Comparison of ENCODE assay signal across 27 cellular contexts in the genomic region with DNA sequence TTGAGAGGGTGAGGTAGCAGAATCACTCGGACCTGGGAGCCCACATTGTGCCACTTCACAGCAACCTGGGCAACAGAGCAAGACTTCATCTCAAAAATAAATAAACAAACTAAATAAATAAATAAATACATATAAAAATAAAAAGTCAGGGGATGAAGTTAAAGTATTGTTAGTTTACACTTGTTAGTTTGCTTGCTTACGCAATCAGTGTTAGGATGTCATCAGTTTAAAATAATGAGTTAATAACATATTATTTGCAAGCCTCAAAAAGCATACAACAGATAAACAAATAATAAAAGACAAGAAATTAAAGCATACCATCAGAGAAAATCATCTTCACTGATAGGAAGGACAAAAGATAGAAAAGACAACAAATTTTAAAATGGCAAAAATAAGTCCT.
"Had no signal": no experiment of that assay in that cellular context is flagged by ENCODE, and none has a peak within 500 bp of the region (broad histone marks: within the 10 kb centered on the region; RNA-seq: fewer than 3 reads in every experiment).

No MANE protein-coding gene starts in this region.

- ATAC-seq: stimulated activated effector memory CD8-positive, alpha-beta T cell treated with anti-CD3 and anti-CD28 coated beads, Interleukin-12 subunit alpha, Interleukin-12 subunit beta, amount 100 ng/mL, for 72 hours; stimulated activated memory B cell treated with anti-CD40 and anti-IgM and Interleukin-4, amounts not matched to agents 10 μg/mL and 1 μg/mL and 100 μg/mL, for 72 hours; stimulated activated naive B cell treated with anti-CD40 and anti-IgM and Interleukin-4, amounts not matched to agents 10 μg/mL and 1 μg/mL and 100 μg/mL, for 72 hours; stimulated activated naive CD8-positive, alpha-beta T cell treated with anti-CD3 and anti-CD28 coated beads, Interleukin-15, amount 100 ng/mL, for 72 hours; stimulated activated naive CD8-positive, alpha-beta T cell treated with anti-CD3 and anti-CD28 coated beads, Interleukin-15, Interleukin-2, amounts not matched to agents 100 U/mL and 50 U/mL, for 24 hours; upper lobe of right lung had no signal

- FAIRE-seq: urothelium cell line had no signal

- H3K4me3 ChIP-seq: stomach, suprapubic skin, testis, thoracic aorta, thyroid gland, tibial artery, tibial nerve, transverse colon, upper lobe of left lung, upper lobe of right lung, uterus, vagina had no signal

- H3K36me3 ChIP-seq: stomach, suprapubic skin, thoracic aorta, thyroid gland, tibial artery, tibial nerve, transverse colon, upper lobe of left lung, upper lobe of right lung, uterus, vagina had no signal

- H3K27me3 ChIP-seq: stomach, suprapubic skin, testis, thyroid gland, tibial artery, tibial nerve, transverse colon, upper lobe of left lung, upper lobe of right lung, uterus, vagina had no signal

- H3K27ac ChIP-seq: stomach, suprapubic skin, testis, thoracic aorta, thyroid gland, tibial artery, tibial nerve, transverse colon, upper lobe of left lung, upper lobe of right lung, uterus, vagina had no signal

- H3K4me1 ChIP-seq: stomach, suprapubic skin, testis, thyroid gland, tibial artery, tibial nerve, transverse colon, upper lobe of left lung, upper lobe of right lung, uterus, vagina had no signal

- H3K9me3 ChIP-seq: testis, thoracic aorta, thyroid gland, tibial nerve, transverse colon, upper lobe of left lung, upper lobe of right lung, uterus, vagina had no signal

- DNase-seq: stimulated activated CD4-positive, alpha-beta T cell treated with anti-CD3 and anti-CD28 coated beads, Interleukin-2, amount 100 ng/mL, for 48 hours; stimulated activated CD4-positive, alpha-beta T cell treated with anti-CD3 and anti-CD28 coated beads, Interleukin-4, amount 100 ng/mL, for 1 hour; stimulated activated CD4-positive, alpha-beta T cell treated with anti-CD3 and anti-CD28 coated beads, Interleukin-4, amount 100 ng/mL, for 24 hours; stimulated activated CD4-positive, alpha-beta T cell treated with anti-CD3 and anti-CD28 coated beads, Interleukin-4, amount 100 ng/mL, for 4 hours; stimulated activated CD8-positive, alpha-beta memory T cell treated with anti-CD3 and anti-CD28 coated beads, Interleukin-4, amount 100 ng/mL, for 48 hours; stimulated activated naive B cell treated with anti-CD40 and anti-IgM and Interleukin-4, amounts not matched to agents 10 μg/mL and 1 μg/mL and 100 μg/mL, for 72 hours; stimulated activated naive CD4-positive, alpha-beta T cell; stimulated activated naive CD4-positive, alpha-beta T cell treated with Interleukin-2 at 50 U/mL for 16 hours; stimulated activated naive CD8-positive, alpha-beta T cell treated with anti-CD3 and anti-CD28 coated beads, Interleukin-15, amount 100 ng/mL, for 72 hours; stimulated activated naive CD8-positive, alpha-beta T cell treated with anti-CD3 and anti-CD28 coated beads, Interleukin-15, Interleukin-2, amounts not matched to agents 100 U/mL and 50 U/mL, for 24 hours; stomach; substantia nigra; testis; thyroid gland; tibial artery; transverse colon; trophoblast cell; upper lobe of left lung; upper lobe of right lung; uterus had no signal
